In the genomic region with DNA sequence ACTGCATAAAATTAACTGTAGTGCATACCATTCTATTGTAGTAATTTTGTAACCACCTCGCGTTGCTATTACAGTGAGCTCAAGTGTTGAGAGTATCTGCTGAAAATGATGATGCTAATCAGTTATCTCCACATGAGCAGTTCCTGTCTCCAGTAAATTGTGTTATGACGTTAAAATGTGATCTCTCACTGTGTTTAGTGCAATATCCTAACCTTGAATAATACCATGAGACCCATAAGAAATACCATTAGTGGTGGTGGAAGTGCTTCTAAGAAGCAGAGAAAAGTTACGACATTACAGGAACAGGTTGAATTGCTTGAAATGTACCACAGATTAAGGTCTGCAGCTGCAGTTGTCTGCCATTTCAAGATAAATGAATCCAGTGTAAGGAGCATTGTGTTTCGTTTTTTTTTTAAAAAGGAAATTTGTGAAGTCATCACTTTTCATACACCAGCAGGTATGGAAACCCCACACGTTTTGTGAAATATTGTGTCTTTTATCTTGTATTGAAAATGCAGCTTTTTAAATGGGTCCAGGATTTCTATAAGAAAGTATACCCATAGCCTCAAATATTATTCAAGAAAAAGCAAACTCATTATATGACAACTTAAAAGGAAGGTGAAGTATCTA, we compare ENCODE assay signal across 19 cellular contexts.
"Had no signal": no experiment of that assay in that cellular context is flagged by ENCODE, and none has a peak within 500 bp of the region (broad histone marks: within the 10 kb centered on the region; RNA-seq: fewer than 3 reads in every experiment).

No MANE protein-coding gene starts in this region.

- H3K36me3 ChIP-seq: sigmoid colon, thoracic aorta, transverse colon had no signal

- H3K27ac ChIP-seq: foreskin keratinocyte, sigmoid colon, skin epidermis, stomach, thoracic aorta, transverse colon had no signal

- DNase-seq: endodermal cell; erythroblast; foreskin keratinocyte; immature natural killer cell; kidney; left colon; mammary epithelial cell; naive thymus-derived CD4-positive, alpha-beta T cell; nephron progenitor cell; posterior cingulate gyrus; sigmoid colon; stimulated activated CD4-positive, alpha-beta T cell treated with anti-CD3 and anti-CD28 coated beads, Interleukin-2, amount 100 ng/mL, for 24 hours; stimulated activated naive CD4-positive, alpha-beta T cell; stomach; substantia nigra; transverse colon had no signal

- H3K4me3 ChIP-seq: sigmoid colon, skin epidermis, stomach, thoracic aorta, transverse colon had no signal

- FAIRE-seq: endothelial cell of umbilical vein had no signal

- H3K27me3 ChIP-seq: foreskin keratinocyte, sigmoid colon, stomach, transverse colon had no signal

- ATAC-seq: foreskin keratinocyte; left colon; naive thymus-derived CD4-positive, alpha-beta T cell had no signal

- H3K9me3 ChIP-seq: sigmoid colon, transverse colon had no signal

- H3K4me1 ChIP-seq: foreskin keratinocyte, sigmoid colon, stomach, transverse colon had no signal
